In the genomic region with DNA sequence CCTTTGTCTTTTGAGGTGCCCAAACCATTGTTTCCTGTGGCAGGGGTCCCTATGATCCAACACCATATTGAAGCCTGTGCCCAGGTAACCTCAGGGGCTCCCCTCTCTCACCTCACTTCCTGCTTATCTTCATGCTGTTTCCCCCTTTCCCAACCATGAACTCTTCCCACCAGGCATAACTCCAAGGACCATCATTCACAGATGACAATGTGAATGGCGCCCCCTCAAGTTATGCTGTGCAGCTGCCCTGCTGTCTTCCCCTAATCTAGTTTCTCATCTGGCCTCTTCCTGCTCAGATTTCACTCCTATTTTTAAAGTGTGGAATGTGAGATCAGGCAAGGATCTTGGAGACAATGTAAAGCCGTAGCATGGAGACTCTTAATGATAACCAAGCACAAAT, we compare ENCODE assay signal across 1 cellular context.
TF ChIP-seq lines count a peak whose summit lies in the region.

No MANE protein-coding gene starts in this region.

TF ChIP-seq in endothelial cell of umbilical vein, 7 proteins besides CTCF, POLR2A, EP300 and RAD21:
- no peak for TF ChIP-seq JUN (IDR thresholded peaks at IDR 0.05; ENCODE audit: borderline replicate concordance, insufficient read depth, insufficient read length, low read depth)
- no peak for TF ChIP-seq FOS (IDR thresholded peaks at IDR 0.05; ENCODE audit: borderline replicate concordance, insufficient read depth, low read length)
- TF ChIP-seq GATA2 (IDR thresholded peaks at IDR 0.05; ENCODE audit: insufficient read depth, insufficient read length, low read depth, low read length), result no peak
- no peak for TF ChIP-seq MAX (IDR thresholded peaks at IDR 0.05; ENCODE audit: insufficient read depth, insufficient read length)
- TF ChIP-seq EZH2 (IDR thresholded peaks at IDR 0.05; ENCODE audit: borderline replicate concordance, low read depth, low read length, severe bottlenecking), result no peak
- no peak for TF ChIP-seq POLR2AphosphoS5 (IDR thresholded peaks at IDR 0.05; ENCODE audit: insufficient read depth, low read depth, low read length)
- no peak for TF ChIP-seq MYC (IDR thresholded peaks at IDR 0.05; ENCODE audit: low read depth, low read length)
